In genomic region chr10:91034042-91034441, GRCh38 we compare ENCODE assay signal across 14 cellular contexts.
DNase-seq lines count a peak whose midpoint lies in the region; ATAC-seq and TF ChIP-seq lines count a peak whose summit lies in the region.
"Had no signal": no experiment of that assay in that cellular context is flagged by ENCODE, and none has a peak within 500 bp of the region (broad histone marks: within the 10 kb centered on the region; RNA-seq: fewer than 3 reads in every experiment).

No MANE protein-coding gene starts in this region.

- H3K9ac ChIP-seq in neuronal stem cell (ENCODE audit: low read depth, low read length, poor library complexity) = no peak overlapping the region

- no CpG with 5 or more reads among the region's 3 CpGs for WGBS in neuronal stem cell (ENCODE audit: extremely low coverage in 2 of 2, insufficient read length in 2 of 2, insufficient replicate concordance in 1 of 2), 2 donors

- no peak overlapping the region for H2BK120ac ChIP-seq in neuronal stem cell (ENCODE audit: low read depth, low read length)

- no peak overlapping the region for H2AK5ac ChIP-seq in neuronal stem cell (ENCODE audit: low read depth, low read length)

- no peak overlapping the region for H4K8ac ChIP-seq in neuronal stem cell (ENCODE audit: low read depth, low read length)

- H3K36me3 ChIP-seq in neuronal stem cell (replicated peaks in 1 of 2; ENCODE audit: control insufficient read depth in 2 of 2, insufficient read depth in 2 of 2, low read length in 2 of 2) = no peaks in the 10 kb centered on the region
- H3K36me3 ChIP-seq: adrenal gland, sigmoid colon had no signal

- no peaks in the 10 kb centered on the region for H3K27me3 ChIP-seq in neuronal stem cell (ENCODE audit: control insufficient read depth in 3 of 3, insufficient read depth in 3 of 3, low read depth in 1 of 3, low read length in 3 of 3)
- H3K27me3 ChIP-seq: adrenal gland, sigmoid colon had no signal

- H3K23ac ChIP-seq in neuronal stem cell (ENCODE audit: low read depth, low read length, poor library complexity) = no peak overlapping the region

- H2BK5ac ChIP-seq in neuronal stem cell (ENCODE audit: low read length) = no peak overlapping the region

- no peak overlapping the region for H3K4me2 ChIP-seq in neuronal stem cell (ENCODE audit: insufficient read depth, low read length, poor library complexity, severe bottlenecking)

- H3K36me3 Mint-ChIP-seq in T-helper 1 cell treated with Interleukin-12 subunit alpha and Interleukin-12 subunit beta and Interleukin-4 antibody, amounts not matched to agents 30 μg/mL and 1 μg/mL, for 36 hours (ENCODE audit: low read depth) = peaks cover 2% of the 10 kb centered on the region
- H3K36me3 Mint-ChIP-seq in brain = no peaks in the 10 kb centered on the region
- H3K36me3 Mint-ChIP-seq: WTC11 had no signal

- ATAC-seq in GM18873 (IDR thresholded peaks at IDR 0.05; ENCODE audit: low FRiP score, unreplicated experiment) = no peak
- ATAC-seq in activated CD4-positive, CD25-positive, alpha-beta regulatory T cell treated with anti-CD3 and anti-CD28 coated beads, Interleukin-2, amount 50 U/mL, for 24 hours = no peak

- DNase-seq in activated CD4-positive, alpha-beta T cell treated with anti-CD3 and anti-CD28 coated beads for 4 hours = peak; percentile 2 to 9
- DNase-seq in activated CD4-positive, alpha-beta T cell treated with anti-CD3 and anti-CD28 coated beads, Interleukin-2, amount 50 U/mL, for 1 hour = no peak
- DNase-seq in neuronal stem cell (ENCODE audit: low spot score) (no peak), NOMO-1 (lab: John Stamatoyannopoulos, UW; ENCODE audit: unreplicated experiment in 2 of 2) (no peak)
- DNase-seq: ACHN, HCEC 1CT, NCI-H526 had no signal

- H3K4me3 ChIP-seq in neuronal stem cell (ENCODE audit: low read length in 2 of 2) = no peak overlapping the region
- H3K4me3 ChIP-seq: adrenal gland, sigmoid colon had no signal

- no peak overlapping the region for H3K18ac ChIP-seq in neuronal stem cell (ENCODE audit: low read length)

- peak overlapping the region; percentile 13 for H3K4me3 Mint-ChIP-seq in T-helper 1 cell treated with Interleukin-12 subunit alpha and Interleukin-12 subunit beta and Interleukin-4 antibody, amounts not matched to agents 30 μg/mL and 1 μg/mL, for 36 hours
- H3K4me3 Mint-ChIP-seq in brain = peak overlapping the region in 4 of 5 experiments; percentile 35 to 62 (median 52)
- H3K4me3 Mint-ChIP-seq: WTC11 had no signal

- H3K27ac Mint-ChIP-seq in T-helper 1 cell treated with Interleukin-12 subunit alpha and Interleukin-12 subunit beta and Interleukin-4 antibody, amounts not matched to agents 30 μg/mL and 1 μg/mL, for 36 hours = peak overlapping the region; percentile 80
- peak overlapping the region; percentile 77 to 93 (median 80) for H3K27ac Mint-ChIP-seq in brain
- H3K27ac Mint-ChIP-seq: WTC11 had no signal

- no peaks in the 10 kb centered on the region for H3K9me3 ChIP-seq in neuronal stem cell (replicated peaks in 1 of 2; ENCODE audit: control insufficient read depth in 2 of 2, insufficient read depth in 1 of 2, low read depth in 1 of 2, low read length in 2 of 2)
- H3K9me3 ChIP-seq: adrenal gland, sigmoid colon had no signal

- H3K79me1 ChIP-seq in neuronal stem cell (ENCODE audit: low read depth, low read length) = no peaks in the 10 kb centered on the region

- H3K14ac ChIP-seq in neuronal stem cell (ENCODE audit: low read length) = no peak overlapping the region

- H2AFZ ChIP-seq in neuronal stem cell (ENCODE audit: low read length) = peak overlapping the region; percentile 40

- no peak overlapping the region for H2BK12ac ChIP-seq in neuronal stem cell (ENCODE audit: low read length)

- H2BK15ac ChIP-seq in neuronal stem cell (ENCODE audit: low read length) = no peak overlapping the region

- no peak overlapping the region for H3K27ac ChIP-seq in neuronal stem cell (replicated peaks; ENCODE audit: low read length)
- H3K27ac ChIP-seq: sigmoid colon had no signal

- H3K27me3 Mint-ChIP-seq in T-helper 1 cell treated with Interleukin-12 subunit alpha and Interleukin-12 subunit beta and Interleukin-4 antibody, amounts not matched to agents 30 μg/mL and 1 μg/mL, for 36 hours (ENCODE audit: low read depth) = peaks cover 19% of the 10 kb centered on the region
- peaks cover 2% of the 10 kb centered on the region for H3K27me3 Mint-ChIP-seq in brain

- TF ChIP-seq CTCF in brain (conservative IDR thresholded peaks at IDR 0.05) = no peak

- H3K4ac ChIP-seq in neuronal stem cell (ENCODE audit: low read length) = no peak overlapping the region

- H4K91ac ChIP-seq in neuronal stem cell (ENCODE audit: low read depth, low read length, poor library complexity) = no peak overlapping the region

- H3K9me3 Mint-ChIP-seq in T-helper 1 cell treated with Interleukin-12 subunit alpha and Interleukin-12 subunit beta and Interleukin-4 antibody, amounts not matched to agents 30 μg/mL and 1 μg/mL, for 36 hours = peaks cover 4% of the 10 kb centered on the region
- H3K9me3 Mint-ChIP-seq in brain = peaks cover 0 to 4% (median 1%) of the 10 kb centered on the region in 5 experiments
- H3K9me3 Mint-ChIP-seq: WTC11 had no signal

- peaks cover 13% of the 10 kb centered on the region for H3K4me1 Mint-ChIP-seq in T-helper 1 cell treated with Interleukin-12 subunit alpha and Interleukin-12 subunit beta and Interleukin-4 antibody, amounts not matched to agents 30 μg/mL and 1 μg/mL, for 36 hours (ENCODE audit: low read depth)
- H3K4me1 Mint-ChIP-seq in brain = peaks cover 61% of the 10 kb centered on the region

- peaks cover 11 to 32% of the 10 kb centered on the region in 2 donors for H3K4me1 ChIP-seq in neuronal stem cell (ENCODE audit: control insufficient read depth in 2 of 2, insufficient read depth in 1 of 2, low read depth in 1 of 2, low read length in 2 of 2)

Comparison
In these comparisons a context has a peak if more than half of its experiments do, and no peak if none do; other contexts are left out.
1. DNase-seq: peak in activated CD4-positive, alpha-beta T cell treated with anti-CD3 and anti-CD28 coated beads for 4 hours (2 of 2); none in activated CD4-positive, alpha-beta T cell treated with anti-CD3 and anti-CD28 coated beads, Interleukin-2, amount 50 U/mL, for 1 hour (single experiment), neuronal stem cell (single experiment) and NOMO-1 (0 of 2).